In the genomic region with DNA sequence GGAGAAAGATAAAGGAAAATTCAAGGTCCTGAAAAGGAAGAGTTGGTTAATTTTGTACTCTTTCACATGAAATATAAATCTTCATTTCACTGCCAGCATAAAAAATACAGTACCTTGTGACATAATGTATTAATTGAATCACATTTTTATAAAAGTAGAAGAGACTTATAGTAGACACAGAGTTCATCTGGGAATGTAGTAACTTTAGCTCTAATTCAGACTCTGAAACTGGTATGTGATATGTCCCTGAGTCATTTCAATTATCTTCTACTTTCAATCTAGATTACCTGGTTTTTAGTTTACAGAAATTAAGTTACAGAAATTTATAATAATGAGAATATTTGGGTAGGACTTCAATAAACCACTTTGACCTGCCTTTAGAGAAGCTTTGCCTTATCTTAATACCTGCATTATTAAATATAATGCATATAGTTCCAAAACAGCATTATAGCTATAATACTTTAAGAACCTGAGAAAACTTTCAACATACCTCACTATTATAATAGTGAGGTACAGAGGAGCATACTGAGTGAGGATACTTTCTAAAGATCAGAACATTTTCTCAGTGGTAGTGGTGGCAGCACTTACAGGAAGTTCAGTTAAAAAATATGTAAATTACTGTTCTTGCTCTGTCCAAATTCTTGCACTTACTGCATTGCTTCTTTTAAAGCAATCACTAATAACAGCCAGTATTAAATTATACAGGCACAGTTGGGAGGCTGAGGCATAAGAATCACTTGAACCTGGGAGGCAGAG, we compare ENCODE assay signal across 27 cellular contexts. TPM values are rescaled to one million over a fixed set of nuclear protein-coding genes. Genes with fewer than 3 reads are reported as not detected.
DNase-seq lines count a peak whose midpoint lies in the region; ATAC-seq and TF ChIP-seq lines count a peak whose summit lies in the region.
"Had no signal": no experiment of that assay in that cellular context is flagged by ENCODE, and none has a peak within 500 bp of the region (broad histone marks: within the 10 kb centered on the region; RNA-seq: fewer than 3 reads in every experiment).

No MANE protein-coding gene starts in this region.

- H3K4me3 ChIP-seq in right cardiac atrium (ENCODE audit: low read length): no peak overlapping the region
- H3K4me3 ChIP-seq: ascending aorta had no signal

- no peak overlapping the region for H3K27ac ChIP-seq in right cardiac atrium (ENCODE audit: low read length)
- H3K27ac ChIP-seq: ascending aorta, parathyroid adenoma, WERI-Rb-1 had no signal

- no peak for DNase-seq in DMS 273 treated with DMSO at 0.1 percent for 48 hours (lab: John Stamatoyannopoulos, UW)
- DNase-seq in right cardiac atrium: no peak
- DNase-seq: ACHN; activated CD4-positive, alpha-beta memory T cell treated with anti-CD3 and anti-CD28 coated beads, Interleukin-2, amount 10 ng/mL, durations not matched to agents 7 days and 5 days; activated naive CD4-positive, alpha-beta T cell treated with anti-CD3 and anti-CD28 coated beads, Interleukin-2, amount 50 U/mL, for 16 hours; activated T-cell treated with anti-CD3 and anti-CD28 coated beads, Interleukin-2, amount 50 U/mL, for 4 hours; C1 segment of cervical spinal cord; cerebellar nuclear complex; effector memory CD4-positive, alpha-beta T cell; GDM1; left cardiac atrium; NCI-H1092 treated with DMSO at 0.1 percent for 48 hours; NCI-H510A treated with DMSO at 0.1 percent for 48 hours; OCI-M1; SHP77 treated with DMSO at 0.1 percent for 48 hours; stimulated activated naive CD4-positive, alpha-beta T cell; WERI-Rb-1 had no signal

- H3K4me1 ChIP-seq in right cardiac atrium (ENCODE audit: control insufficient read depth, insufficient read depth, low read length): no peaks in the 10 kb centered on the region
- H3K4me1 ChIP-seq: parathyroid adenoma had no signal

- no peaks in the 10 kb centered on the region for H3K9me3 ChIP-seq in right cardiac atrium (ENCODE audit: control insufficient read depth, low read length)
- H3K9me3 ChIP-seq: ascending aorta had no signal

- TF ChIP-seq POLR2A in GM18505 (IDR thresholded peaks at IDR 0.05; ENCODE audit: borderline replicate concordance, extremely low read depth, insufficient read depth, insufficient read length): no peak

- H3K27me3 ChIP-seq in right cardiac atrium (ENCODE audit: control insufficient read depth, insufficient read depth): no peaks in the 10 kb centered on the region
- H3K27me3 ChIP-seq: ascending aorta had no signal

- peak; percentile 45 for ATAC-seq in GM18505 (IDR thresholded peaks at IDR 0.05; ENCODE audit: unreplicated experiment)
- ATAC-seq in GM21381 (IDR thresholded peaks at IDR 0.05; ENCODE audit: unreplicated experiment): peak; percentile 59
- ATAC-seq in HG02938 (IDR thresholded peaks at IDR 0.05; ENCODE audit: unreplicated experiment): peak; percentile 67
- peak; percentile 61 for ATAC-seq in HG03521 (IDR thresholded peaks at IDR 0.05; ENCODE audit: unreplicated experiment)
- no peak for ATAC-seq in right cardiac atrium
- no peak for ATAC-seq in HG02678 (IDR thresholded peaks at IDR 0.05; ENCODE audit: unreplicated experiment)
- ATAC-seq in GM19324 (IDR thresholded peaks at IDR 0.05; ENCODE audit: low FRiP score, unreplicated experiment): no peak
- ATAC-seq: activated T-cell treated with anti-CD3 and anti-CD28 coated beads, Interleukin-2, amount 50 U/mL, for 4 hours; left cardiac atrium; natural killer cell treated with Interleukin-12 subunit alpha and Interleukin-12 subunit beta and Interleukin-15 and Interleukin-18, amount 100 ng/mL, for 72 hours; sciatic nerve had no signal

- intact Hi-C loops in right cardiac atrium (cut with DNase I): no loop called here

RNA-seq across cellular contexts. Expression of gene NEK1, which starts 11.2 kb away (rescaled TPM):
- total RNA-seq in right cardiac atrium: 10 to 100 TPM; 13.6 to 16.9 (median 15.2) TPM
- polyA plus RNA-seq in right cardiac atrium: 5.5 TPM

RNA-seq across cellular contexts. Expression of gene CLCN3, which starts 19.2 kb away (rescaled TPM):
- total RNA-seq in right cardiac atrium: 10 to 100 TPM; 45.1 to 51.3 (median 49.3) TPM
- polyA plus RNA-seq in right cardiac atrium: 19.6 TPM

Comparison
In these comparisons a context has a peak if more than half of its experiments do, and no peak if none do; other contexts are left out.
1. ATAC-seq: peak in GM18505 (single experiment), GM21381 (single experiment), HG02938 (single experiment) and HG03521 (single experiment); none in right cardiac atrium (0 of 2), HG02678 (single experiment) and GM19324 (single experiment).